In the genomic region with DNA sequence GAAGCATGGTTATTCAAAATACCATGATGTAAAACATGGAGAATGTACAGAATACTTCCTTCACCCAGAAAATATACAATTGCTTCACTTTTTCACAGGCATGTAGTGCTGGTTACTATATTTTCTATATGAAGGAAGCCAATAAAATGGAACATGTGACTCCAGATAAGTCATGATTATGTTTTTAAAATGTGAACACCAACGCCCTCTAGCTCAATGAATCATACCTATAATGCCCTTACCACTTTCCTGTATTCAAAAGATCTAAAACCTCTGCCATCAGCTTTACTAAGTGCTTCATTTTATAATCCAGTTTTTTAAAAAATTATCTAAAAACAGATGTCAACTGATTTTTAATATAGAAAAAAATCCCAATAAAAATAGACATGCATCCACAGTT, we compare ENCODE assay signal across 22 cellular contexts. TPM values are rescaled to one million over a fixed set of nuclear protein-coding genes. Genes with fewer than 3 reads are reported as not detected.
DNase-seq lines count a peak whose midpoint lies in the region; ATAC-seq and TF ChIP-seq lines count a peak whose summit lies in the region.
"Had no signal": no experiment of that assay in that cellular context is flagged by ENCODE, and none has a peak within 500 bp of the region (broad histone marks: within the 10 kb centered on the region; RNA-seq: fewer than 3 reads in every experiment).

No MANE protein-coding gene starts in this region.

- peak; percentile 1 for DNase-seq in SIG-M5 treated with dmso at 0.1 percent for 504 hours (lab: John Stamatoyannopoulos, UW; ENCODE audit: unreplicated experiment)
- DNase-seq in SIG-M5 (lab: John Stamatoyannopoulos, UW): no peak
- no peak for DNase-seq in T-helper 17 cell
- no peak for DNase-seq in left colon
- no peak for DNase-seq in middle frontal gyrus (ENCODE audit: extremely low spot score, low spot score)
- no peak for DNase-seq in amygdala (lab: John Stamatoyannopoulos, UW)
- DNase-seq in ecto neural progenitor cell (ENCODE audit: low spot score): no peak
- DNase-seq: activated gamma-delta T cell; anterior cingulate cortex; BE2C; Calu3; effector CD8-positive, alpha-beta T cell; EL; NCI-H526 treated with DMSO at 0.1 percent for 48 hours; SHP77 treated with DMSO at 0.1 percent for 48 hours; stimulated activated naive CD4-positive, alpha-beta T cell; transverse colon; WERI-Rb-1 had no signal

- intact Hi-C loops in left colon (cut with DNase I, micrococcal nuclease): no loop called here

- H3K4me3 ChIP-seq in DOHH2 (ENCODE audit: low read length): no peak overlapping the region
- H3K4me3 ChIP-seq: K562, transverse colon had no signal

- H3K36me3 Mint-ChIP-seq in T-helper 17 cell (ENCODE audit: low read depth): peaks cover 5% of the 10 kb centered on the region

- TF ChIP-seq CTCF in DOHH2 (IDR thresholded peaks at IDR 0.05; ENCODE audit: low read depth, low read length, poor library complexity, severe bottlenecking): peak; percentile 33

- no peaks in the 10 kb centered on the region for H3K9me2 ChIP-seq in DOHH2 (replicated peaks; ENCODE audit: control insufficient read depth, low read length)

- H3K36me3 ChIP-seq in DOHH2 (ENCODE audit: control insufficient read depth, low read length): peaks cover 53% of the 10 kb centered on the region
- H3K36me3 ChIP-seq: BE2C had no signal

- H4K20me1 ChIP-seq in DOHH2 (ENCODE audit: control insufficient read depth, insufficient read depth, low read depth, low read length): no peaks in the 10 kb centered on the region

- H3K4me1 Mint-ChIP-seq in T-helper 17 cell: peaks cover 25% of the 10 kb centered on the region

- no peaks in the 10 kb centered on the region for H3F3A ChIP-seq in DOHH2 (ENCODE audit: control insufficient read depth, insufficient read depth)

- H3K4me2 ChIP-seq in DOHH2 (ENCODE audit: low read length): no peak overlapping the region

- no peaks in the 10 kb centered on the region for H3K9me3 ChIP-seq in DOHH2 (ENCODE audit: control insufficient read depth, insufficient read depth, low read length)
- no peaks in the 10 kb centered on the region for H3K9me3 ChIP-seq in T-helper 17 cell (ENCODE audit: control insufficient read depth, low read length, poor library complexity, severe bottlenecking)
- H3K9me3 ChIP-seq: BE2C, transverse colon had no signal

- ATAC-seq in T-helper 17 cell (no peak), left colon (peak; percentile 87)
- ATAC-seq: K562, sciatic nerve had no signal

- H3K27me3 Mint-ChIP-seq in T-helper 17 cell: no peaks in the 10 kb centered on the region

- H3K4me1 ChIP-seq in DOHH2 (ENCODE audit: control insufficient read depth, low read length): no peaks in the 10 kb centered on the region
- H3K4me1 ChIP-seq: BE2C had no signal

- H3K4me3 Mint-ChIP-seq in T-helper 17 cell: no peak overlapping the region

- H3K27ac Mint-ChIP-seq in T-helper 17 cell: peak overlapping the region; percentile 49

- H3K79me2 ChIP-seq in DOHH2 (ENCODE audit: control insufficient read depth, low read length): peaks cover 41% of the 10 kb centered on the region

- no peaks in the 10 kb centered on the region for H3K27me3 ChIP-seq in DOHH2 (ENCODE audit: control insufficient read depth, low read length)
- H3K27me3 ChIP-seq: BE2C, transverse colon had no signal

- no peak overlapping the region for H3K27ac ChIP-seq in DOHH2 (ENCODE audit: low read depth, low read length)
- H3K27ac ChIP-seq: 22Rv1, WERI-Rb-1 had no signal

RNA-seq across cellular contexts. Expression of gene SMAD2, which starts 59.9 kb away (rescaled TPM):
- 100 to 1,000 TPM; 108 to 114 TPM for total RNA-seq in T-helper 17 cell
- total RNA-seq in left colon: 100 to 1,000 TPM; 118 to 123 TPM
